Comparison of ENCODE assay signal across 17 cellular contexts in genomic region chr17:80730739-80731138, GRCh38.
DNase-seq lines count a peak whose midpoint lies in the region; ATAC-seq and TF ChIP-seq lines count a peak whose summit lies in the region.
"Had no signal": no experiment of that assay in that cellular context is flagged by ENCODE, and none has a peak within 500 bp of the region (broad histone marks: within the 10 kb centered on the region; RNA-seq: fewer than 3 reads in every experiment).

No MANE protein-coding gene starts in this region.

- TF ChIP-seq CTCF in stomach (IDR thresholded peaks at IDR 0.05): no peak

- intact Hi-C loops in stomach (cut with DNase I; ENCODE audit: low total_unique reads): no loop called here

- no peak for TF ChIP-seq EP300 in stomach (IDR thresholded peaks at IDR 0.05)

- WGBS in stomach, 5 donors: 92 to 97% (median 96%) methylated on average over 6 of the region's 6 CpGs

- peaks cover 0 to 26% (median 19%) of the 10 kb centered on the region in 4 donors for H3K36me3 ChIP-seq in stomach

- no peaks in the 10 kb centered on the region for H3K9me3 Mint-ChIP-seq in activated T-cell treated with anti-CD3 and anti-CD28 coated beads, Interleukin-2, amount 50 U/mL, for 4 hours
- no peaks in the 10 kb centered on the region for H3K9me3 Mint-ChIP-seq in activated naive CD8-positive, alpha-beta T cell (ENCODE audit: low read depth)
- no peaks in the 10 kb centered on the region for H3K9me3 Mint-ChIP-seq in stimulated activated effector memory CD8-positive, alpha-beta T cell treated with anti-CD3 and anti-CD28 coated beads, Interleukin-12 subunit alpha, Interleukin-12 subunit beta, amount 100 ng/mL, for 72 hours

- no peak for DNase-seq in activated T-cell treated with anti-CD3 and anti-CD28 coated beads, Interleukin-2, amount 50 U/mL, for 4 hours
- no peak for DNase-seq in activated T-cell treated with anti-CD3 and anti-CD28 coated beads for 4 hours
- DNase-seq in NCI-H187 treated with DMSO at 0.1 percent for 48 hours (lab: John Stamatoyannopoulos, UW): peak; percentile 53
- DNase-seq in stimulated activated effector memory CD8-positive, alpha-beta T cell treated with anti-CD3 and anti-CD28 coated beads, Interleukin-12 subunit alpha, Interleukin-12 subunit beta, amount 100 ng/mL, for 72 hours (ENCODE audit: low spot score in 2 of 2): no peak
- DNase-seq in amygdala (lab: John Stamatoyannopoulos, UW): no peak
- DNase-seq in stomach: no peak
- DNase-seq: activated CD4-positive, alpha-beta T cell treated with anti-CD3 and anti-CD28 coated beads, Interleukin-2, amount 50 U/mL, for 1 hour; COR-L47; effector CD4-positive, alpha-beta T cell; GOT3; Kasumi-1; mesendoderm; OCI-M1; retina had no signal

- H3K4me3 ChIP-seq in stomach: no peak overlapping the region
- H3K4me3 ChIP-seq: SJSA1 had no signal

- H3K27ac ChIP-seq in stomach: no peak overlapping the region
- H3K27ac ChIP-seq: SJSA1 had no signal

- peaks cover 34% of the 10 kb centered on the region for H3K4me1 Mint-ChIP-seq in activated T-cell treated with anti-CD3 and anti-CD28 coated beads, Interleukin-2, amount 50 U/mL, for 4 hours (ENCODE audit: low read depth)
- H3K4me1 Mint-ChIP-seq in activated naive CD8-positive, alpha-beta T cell (ENCODE audit: low read depth): peaks cover 53% of the 10 kb centered on the region
- H3K4me1 Mint-ChIP-seq in stimulated activated effector memory CD8-positive, alpha-beta T cell treated with anti-CD3 and anti-CD28 coated beads, Interleukin-12 subunit alpha, Interleukin-12 subunit beta, amount 100 ng/mL, for 72 hours: peaks cover 28% of the 10 kb centered on the region

- H3K4me3 Mint-ChIP-seq in activated T-cell treated with anti-CD3 and anti-CD28 coated beads, Interleukin-2, amount 50 U/mL, for 4 hours: peak overlapping the region; percentile 48
- peak overlapping the region; percentile 79 for H3K4me3 Mint-ChIP-seq in activated naive CD8-positive, alpha-beta T cell
- peak overlapping the region; percentile 57 for H3K4me3 Mint-ChIP-seq in stimulated activated effector memory CD8-positive, alpha-beta T cell treated with anti-CD3 and anti-CD28 coated beads, Interleukin-12 subunit alpha, Interleukin-12 subunit beta, amount 100 ng/mL, for 72 hours

- peak overlapping the region; percentile 85 for H3K27ac Mint-ChIP-seq in activated naive CD8-positive, alpha-beta T cell
- peak overlapping the region; percentile 86 for H3K27ac Mint-ChIP-seq in stimulated activated effector memory CD8-positive, alpha-beta T cell treated with anti-CD3 and anti-CD28 coated beads, Interleukin-12 subunit alpha, Interleukin-12 subunit beta, amount 100 ng/mL, for 72 hours

- H3K27me3 ChIP-seq in stomach: no peaks in the 10 kb centered on the region
- H3K27me3 ChIP-seq: SJSA1 had no signal

- no peaks in the 10 kb centered on the region for H3K4me1 ChIP-seq in stomach

- no peaks in the 10 kb centered on the region for H3K27me3 Mint-ChIP-seq in activated T-cell treated with anti-CD3 and anti-CD28 coated beads, Interleukin-2, amount 50 U/mL, for 4 hours (ENCODE audit: low read depth)
- H3K27me3 Mint-ChIP-seq in activated naive CD8-positive, alpha-beta T cell: no peaks in the 10 kb centered on the region

- no peak for ATAC-seq in activated T-cell treated with anti-CD3 and anti-CD28 coated beads, Interleukin-2, amount 50 U/mL, for 4 hours
- ATAC-seq in stimulated activated effector memory CD8-positive, alpha-beta T cell treated with anti-CD3 and anti-CD28 coated beads, Interleukin-12 subunit alpha, Interleukin-12 subunit beta, amount 100 ng/mL, for 72 hours: no peak
- ATAC-seq in HG02870 (IDR thresholded peaks at IDR 0.05; ENCODE audit: unreplicated experiment): no peak

- peaks cover 23% of the 10 kb centered on the region for H3K36me3 Mint-ChIP-seq in activated T-cell treated with anti-CD3 and anti-CD28 coated beads, Interleukin-2, amount 50 U/mL, for 4 hours (ENCODE audit: insufficient read depth)
- H3K36me3 Mint-ChIP-seq in activated naive CD8-positive, alpha-beta T cell: peaks cover 19% of the 10 kb centered on the region
- H3K36me3 Mint-ChIP-seq in stimulated activated effector memory CD8-positive, alpha-beta T cell treated with anti-CD3 and anti-CD28 coated beads, Interleukin-12 subunit alpha, Interleukin-12 subunit beta, amount 100 ng/mL, for 72 hours: peaks cover 11% of the 10 kb centered on the region

- H3K9me3 ChIP-seq in stomach: no peaks in the 10 kb centered on the region
- H3K9me3 ChIP-seq: SJSA1 had no signal

- TF ChIP-seq POLR2A in stomach (IDR thresholded peaks at IDR 0.05): no peak
